ENCODE assay signal across 14 cellular contexts in genomic region chr6:24568687-24569086, GRCh38.
"Had no signal": no experiment of that assay in that cellular context is flagged by ENCODE, and none has a peak within 500 bp of the region (broad histone marks: within the 10 kb centered on the region; RNA-seq: fewer than 3 reads in every experiment).

No MANE protein-coding gene starts in this region.

- DNase-seq: effector CD4-positive, alpha-beta T cell; endodermal cell; erythroblast; foreskin keratinocyte; kidney; left cardiac atrium; left ventricle myocardium superior; mesenchymal stem cell; naive thymus-derived CD4-positive, alpha-beta T cell; small intestine; stimulated activated CD4-positive, alpha-beta T cell treated with anti-CD3 and anti-CD28 coated beads, Interleukin-12 subunit alpha, Interleukin-12 subunit beta, amount 100 ng/mL, for 4 hours; stimulated activated CD4-positive, alpha-beta T cell treated with anti-CD3 and anti-CD28 coated beads, Interleukin-2, amount 100 ng/mL, for 48 hours; stimulated activated naive CD8-positive, alpha-beta T cell treated with anti-CD3 and anti-CD28 coated beads, Interleukin-15, Interleukin-2, amounts not matched to agents 100 U/mL and 50 U/mL, for 24 hours; thyroid gland had no signal

- ATAC-seq: foreskin keratinocyte; left cardiac atrium; left ventricle myocardium superior; naive thymus-derived CD4-positive, alpha-beta T cell; stimulated activated naive CD8-positive, alpha-beta T cell treated with anti-CD3 and anti-CD28 coated beads, Interleukin-15, Interleukin-2, amounts not matched to agents 100 U/mL and 50 U/mL, for 24 hours had no signal
